8 cellular contexts compared by ENCODE assay signal in the genomic region with DNA sequence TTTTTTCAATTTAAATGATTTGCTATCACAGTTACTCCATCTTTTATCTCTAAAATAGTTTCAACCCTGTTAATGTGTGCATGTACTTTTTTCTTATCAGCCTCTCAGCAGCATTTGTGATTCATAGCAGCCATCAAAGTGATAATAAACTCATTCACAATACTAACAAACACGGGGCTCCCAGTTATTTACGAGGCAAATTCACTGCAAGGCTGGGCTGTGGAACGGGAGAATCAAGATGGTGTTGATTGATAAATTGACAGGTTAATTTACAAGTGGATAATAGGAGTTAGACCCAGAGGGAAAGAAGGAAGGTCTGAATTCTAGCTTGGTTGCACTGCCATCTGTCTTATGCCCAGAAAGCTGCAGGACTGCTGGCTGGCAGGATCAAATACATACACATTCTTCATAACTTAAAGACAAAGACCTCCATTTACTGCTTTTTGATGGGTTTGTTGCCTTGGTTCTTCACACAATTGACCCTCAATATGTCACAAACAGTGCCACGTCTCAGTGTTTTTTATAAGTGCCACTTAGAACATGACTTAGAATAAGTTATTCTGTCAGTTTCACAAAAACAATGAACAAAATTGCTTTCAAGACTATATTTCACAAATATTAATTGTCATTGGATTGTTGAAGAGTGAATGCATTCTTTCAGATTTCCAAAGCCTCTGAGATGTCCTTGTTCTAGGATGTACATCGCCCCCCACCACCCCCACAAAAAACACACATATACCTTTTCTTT.
DNase-seq lines count a peak whose midpoint lies in the region; ATAC-seq and TF ChIP-seq lines count a peak whose summit lies in the region.

No MANE protein-coding gene starts in this region.

- TF ChIP-seq CTCF in Caco-2 (IDR thresholded peaks at IDR 0.05; ENCODE audit: insufficient read depth in 1 of 2, low read depth in 1 of 2, low read length in 1 of 2, severe bottlenecking in 1 of 2, unreplicated experiment in 1 of 2) (peak; percentile 35 to 40), uterus (IDR thresholded peaks at IDR 0.05) (peak; percentile 42 to 58 (median 51))

- intact Hi-C loops in Caco-2 (cut with micrococcal nuclease; ENCODE audit: unreplicated experiment) = no loop called here
- intact Hi-C loops in uterus (cut with DNase I; ENCODE audit: low total_unique reads) = no loop called here

- no peaks in the 10 kb centered on the region for H3K36me3 Mint-ChIP-seq in Caco-2 (ENCODE audit: insufficient read depth, unreplicated experiment)
- no peaks in the 10 kb centered on the region for H3K36me3 Mint-ChIP-seq in stimulated activated naive B cell treated with anti-CD40 and anti-IgM and Interleukin-4, amounts not matched to agents 10 μg/mL and 1 μg/mL and 100 μg/mL, for 72 hours

- no peaks in the 10 kb centered on the region for H3K27me3 Mint-ChIP-seq in Caco-2 (ENCODE audit: insufficient read depth, unreplicated experiment)
- H3K27me3 Mint-ChIP-seq in stimulated activated naive B cell treated with anti-CD40 and anti-IgM and Interleukin-4, amounts not matched to agents 10 μg/mL and 1 μg/mL and 100 μg/mL, for 72 hours = no peaks in the 10 kb centered on the region

- no peaks in the 10 kb centered on the region for H3K4me1 Mint-ChIP-seq in Caco-2 (ENCODE audit: low read depth, unreplicated experiment)
- H3K4me1 Mint-ChIP-seq in stimulated activated naive B cell treated with anti-CD40 and anti-IgM and Interleukin-4, amounts not matched to agents 10 μg/mL and 1 μg/mL and 100 μg/mL, for 72 hours = peaks cover 0 to 3% of the 10 kb centered on the region in 2 donors

- H3K27ac ChIP-seq in uterus = peak overlapping the region; percentile 32 to 41

- no peaks in the 10 kb centered on the region for H3K9me3 Mint-ChIP-seq in Caco-2 (ENCODE audit: unreplicated experiment)
- H3K9me3 Mint-ChIP-seq in stimulated activated naive B cell treated with anti-CD40 and anti-IgM and Interleukin-4, amounts not matched to agents 10 μg/mL and 1 μg/mL and 100 μg/mL, for 72 hours = no peaks in the 10 kb centered on the region

- H3K27me3 ChIP-seq in Caco-2 (replicated peaks; ENCODE audit: control insufficient read depth, insufficient read depth, low read length) (no peaks in the 10 kb centered on the region), uterus (no peaks in the 10 kb centered on the region)

- POLR2A ChIA-PET in Caco-2 (lab: Charles Lee) = no interaction called here

- no peak overlapping the region for H3K4me3 Mint-ChIP-seq in Caco-2 (ENCODE audit: unreplicated experiment)
- no peak overlapping the region for H3K4me3 Mint-ChIP-seq in stimulated activated naive B cell treated with anti-CD40 and anti-IgM and Interleukin-4, amounts not matched to agents 10 μg/mL and 1 μg/mL and 100 μg/mL, for 72 hours

- in situ Hi-C loops in KBM-7 (cut with MboI; ENCODE audit: low pct_unique_long_range_greater_than_20kb, low sequenced_read_pairs) = no loop called here
- in situ Hi-C loops in SK-MEL-5 (cut with HindIII; ENCODE audit: low pct_unique_long_range_greater_than_20kb, low sequenced_read_pairs) = no loop called here

- H3K36me3 ChIP-seq in Caco-2 (ENCODE audit: control insufficient read depth, insufficient read depth, low read length) (no peaks in the 10 kb centered on the region), uterus (no peaks in the 10 kb centered on the region)

- ATAC-seq in stimulated activated naive B cell treated with anti-CD40 and anti-IgM and Interleukin-4, amounts not matched to agents 10 μg/mL and 1 μg/mL and 100 μg/mL, for 72 hours (replicated peaks) = no peak
- no peak for ATAC-seq in HG03025 (IDR thresholded peaks at IDR 0.05; ENCODE audit: low FRiP score, unreplicated experiment)

- CTCF ChIA-PET in Caco-2 (lab: Charles Lee) = no interaction called here

- BruUV-seq in Caco-2 (replicated peaks; lab: Mats Ljungman, UMichigan) = no TSS peak

- H3K4me3 ChIP-seq in Caco-2 (ENCODE audit: low read depth, low read length) (no peak overlapping the region), uterus (no peak overlapping the region)

- H3K27ac Mint-ChIP-seq in Caco-2 (ENCODE audit: unreplicated experiment) = no peak overlapping the region
- H3K27ac Mint-ChIP-seq in stimulated activated naive B cell treated with anti-CD40 and anti-IgM and Interleukin-4, amounts not matched to agents 10 μg/mL and 1 μg/mL and 100 μg/mL, for 72 hours = no peak overlapping the region

- H3K9me3 ChIP-seq in Caco-2 = no peaks in the 10 kb centered on the region
- H3K9me3 ChIP-seq in uterus = no peaks in the 10 kb centered on the region

- peak in 1 of 2 experiments; percentile 18 for DNase-seq in Caco-2
- peak; percentile 10 for DNase-seq in KBM-7
- DNase-seq in SK-MEL-5 (ENCODE audit: low read depth, low spot score) = peak; percentile 75
- DNase-seq in iPS DF 4.7 (ENCODE audit: extremely low read depth, low spot score) = peak; percentile 25
- peak in 1 of 2 donors; percentile 23 for DNase-seq in uterus
- DNase-seq in stimulated activated naive B cell treated with anti-CD40 and anti-IgM and Interleukin-4, amounts not matched to agents 10 μg/mL and 1 μg/mL and 100 μg/mL, for 72 hours = no peak
- no peak for DNase-seq in NCI-H510A (lab: John Stamatoyannopoulos, UW)

- no peak for TF ChIP-seq POLR2A in uterus (IDR thresholded peaks at IDR 0.05)

- H3K4me1 ChIP-seq in Caco-2 = no peaks in the 10 kb centered on the region
- H3K4me1 ChIP-seq in uterus = no peaks in the 10 kb centered on the region

Comparison
In these comparisons a context has a peak if more than half of its experiments do, and no peak if none do; other contexts are left out.
1. DNase-seq: peak in KBM-7 (single experiment), SK-MEL-5 (single experiment) and iPS DF 4.7 (single experiment); none in stimulated activated naive B cell treated with anti-CD40 and anti-IgM and Interleukin-4, amounts not matched to agents 10 μg/mL and 1 μg/mL and 100 μg/mL, for 72 hours (single experiment) and NCI-H510A (single experiment).